Comparison of ENCODE assay signal across 18 cellular contexts in the genomic region with DNA sequence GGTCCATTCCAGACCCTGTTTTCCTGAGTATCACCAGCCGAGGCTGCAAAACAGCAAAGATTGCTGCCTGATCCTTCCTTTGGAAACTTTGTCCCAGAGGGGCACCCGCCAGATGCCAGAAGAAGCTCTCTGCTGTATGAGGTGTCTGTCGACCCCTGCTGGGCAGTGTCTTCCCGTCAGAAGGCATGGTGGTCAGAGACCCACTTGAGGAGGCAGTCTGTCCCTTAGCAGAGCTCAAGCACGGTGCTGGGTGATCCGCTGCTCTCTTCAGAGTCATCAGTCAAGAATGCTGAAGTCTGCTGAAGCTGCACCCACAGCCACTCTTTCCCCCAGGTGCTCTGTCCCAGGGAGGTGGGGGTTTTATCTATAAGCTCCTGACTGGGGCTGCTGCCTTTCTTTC.
DNase-seq lines count a peak whose midpoint lies in the region; ATAC-seq, FAIRE-seq and TF ChIP-seq lines count a peak whose summit lies in the region.
"Had no signal": no experiment of that assay in that cellular context is flagged by ENCODE, and none has a peak within 500 bp of the region (broad histone marks: within the 10 kb centered on the region; RNA-seq: fewer than 3 reads in every experiment).

No MANE protein-coding gene starts in this region.

- CTCF ChIA-PET in HepG2 (lab: Yijun Ruan, JAX; ENCODE audit: low intra/inter-chr PET ratio, low total read pairs), result no interaction called here

- no peak overlapping the region for H3K27ac ChIP-seq in C4-2B
- H3K27ac ChIP-seq in endodermal cell (ENCODE audit: low read depth, low read length), result no peak overlapping the region
- no peak overlapping the region for H3K27ac ChIP-seq in HepG2 (ENCODE audit: extremely low read length, insufficient read depth, low read length)
- H3K27ac ChIP-seq in osteoblast (ENCODE audit: low read depth, low read length), result no peak overlapping the region
- no peak overlapping the region for H3K27ac ChIP-seq in dorsolateral prefrontal cortex
- H3K27ac ChIP-seq: 22Rv1, A549 had no signal

- WGBS in endodermal cell (ENCODE audit: insufficient coverage in 1 of 2, insufficient read length in 1 of 2), 2 experiments, result 83 to 86% methylated on average over 4 to 6 of the region's 6 CpGs
- 3% methylated on average over 2 of the region's 6 CpGs for WGBS in HepG2 (ENCODE audit: low lambda C conversion rate)

- no peak for TF ChIP-seq RAD21 in HepG2 (CRISPR knock-in tag; IDR thresholded peaks at IDR 0.05)

- H3K4me1 Mint-ChIP-seq in endodermal cell, result peaks cover 3% of the 10 kb centered on the region
- H3K4me1 Mint-ChIP-seq: CD14-positive monocyte; CD4-positive, alpha-beta memory T cell had no signal

- H3K4me2 ChIP-seq in HepG2 (ENCODE audit: low read depth, low read length) (no peak overlapping the region), osteoblast (ENCODE audit: insufficient read depth, low read length) (no peak overlapping the region)
- H3K4me2 ChIP-seq: A549 had no signal

- H4K20me1 ChIP-seq in HepG2 (ENCODE audit: insufficient read depth, low read length) (no peaks in the 10 kb centered on the region), osteoblast (ENCODE audit: insufficient read depth, low read length) (no peaks in the 10 kb centered on the region)

- FAIRE-seq in HepG2 (lab: Jason Lieb, UNC), result no peak
- FAIRE-seq: A549, GM12878, H1 had no signal

- intact Hi-C loops in HepG2 (cut with micrococcal nuclease; ENCODE audit: unreplicated experiment) (loop anchor here (2.0 to 5.0 kb wide), 3 partner anchors 321 to 932 kb away; no protein-coding TSS in a partner anchor), dorsolateral prefrontal cortex (cut with DNase I) (no loop called here)

- no peaks in the 10 kb centered on the region for H3K9me3 Mint-ChIP-seq in endodermal cell

- H3K36me3 ChIP-seq in endodermal cell (ENCODE audit: control insufficient read depth, insufficient read depth, low read length) (no peaks in the 10 kb centered on the region), HepG2 (replicated peaks in 1 of 2; ENCODE audit: control insufficient read depth in 1 of 2, insufficient read depth in 2 of 2, low read length in 2 of 2) (no peaks in the 10 kb centered on the region), osteoblast (ENCODE audit: insufficient read depth, low read length) (no peaks in the 10 kb centered on the region)
- H3K36me3 ChIP-seq: HAP-1 had no signal

- no peaks in the 10 kb centered on the region for H3K36me3 Mint-ChIP-seq in endodermal cell (ENCODE audit: low read depth)
- H3K36me3 Mint-ChIP-seq: CD14-positive monocyte; CD4-positive, alpha-beta memory T cell had no signal

- no peaks in the 10 kb centered on the region for H3K27me3 ChIP-seq in endodermal cell (ENCODE audit: control insufficient read depth, insufficient read depth, low read length, poor library complexity, severe bottlenecking)
- no peaks in the 10 kb centered on the region for H3K27me3 ChIP-seq in HepG2 (ENCODE audit: control insufficient read depth in 1 of 2, insufficient read depth in 2 of 2, low read length in 2 of 2)
- no peaks in the 10 kb centered on the region for H3K27me3 ChIP-seq in osteoblast (ENCODE audit: insufficient read depth, low read length)
- H3K27me3 ChIP-seq in dorsolateral prefrontal cortex, result no peaks in the 10 kb centered on the region

- ATAC-seq in HepG2, result no peak
- ATAC-seq: A549, GM12878 had no signal

- no peak overlapping the region for H3K4me3 ChIP-seq in NB4 (ENCODE audit: low read depth, low read length)
- H3K4me3 ChIP-seq in endodermal cell (ENCODE audit: low read length), result no peak overlapping the region
- H3K4me3 ChIP-seq in HepG2 (replicated peaks in 1 of 3; ENCODE audit: insufficient read depth in 1 of 3, low read depth in 2 of 3, low read length in 3 of 3), result no peak overlapping the region
- H3K4me3 ChIP-seq in osteoblast (ENCODE audit: insufficient read depth, low read length), result no peak overlapping the region
- no peak overlapping the region for H3K4me3 ChIP-seq in dorsolateral prefrontal cortex
- H3K4me3 ChIP-seq: A549, GM12878, HAP-1 had no signal

- H3K27me3 Mint-ChIP-seq in endodermal cell (ENCODE audit: insufficient read depth), result no peaks in the 10 kb centered on the region
- H3K27me3 Mint-ChIP-seq: CD4-positive, alpha-beta memory T cell had no signal

- no peak for TF ChIP-seq EP300 in HepG2 (IDR thresholded peaks at IDR 0.05; ENCODE audit: low read depth in 2 of 2, low read length in 2 of 2)
- TF ChIP-seq EP300 in HepG2 (CRISPR knock-in tag; IDR thresholded peaks at IDR 0.05; ENCODE audit: borderline replicate concordance), result no peak

- H3K9ac ChIP-seq in endodermal cell (ENCODE audit: extremely low read depth, low read length, poor library complexity, severe bottlenecking) (no peak overlapping the region), HepG2 (ENCODE audit: insufficient read depth, low read depth, low read length) (no peak overlapping the region)

- H2AFZ ChIP-seq in HepG2 (ENCODE audit: low read length) (no peak overlapping the region), osteoblast (ENCODE audit: low read length) (no peak overlapping the region)

- H3K9me3 ChIP-seq in endodermal cell (ENCODE audit: control insufficient read depth, low read length) (no peaks in the 10 kb centered on the region), HepG2 (ENCODE audit: low read length) (no peaks in the 10 kb centered on the region), osteoblast (ENCODE audit: low read depth, low read length) (no peaks in the 10 kb centered on the region)
- H3K9me3 ChIP-seq: A549, HAP-1 had no signal

- peak; percentile 9; the same call in 1 of the 2 replicates for TF ChIP-seq CTCF in C4-2B (conservative IDR thresholded peaks at IDR 0.05)
- no peak for TF ChIP-seq CTCF in NB4 (IDR thresholded peaks at IDR 0.05; ENCODE audit: low read depth, low read length)
- no peak for TF ChIP-seq CTCF in endodermal cell (conservative IDR thresholded peaks at IDR 0.05)
- peak; percentile 41 for TF ChIP-seq CTCF in HepG2 (CRISPR knock-in tag; IDR thresholded peaks at IDR 0.05)
- no peak for TF ChIP-seq CTCF in osteoblast (IDR thresholded peaks at IDR 0.05; ENCODE audit: extremely low read depth, low read depth, low read length)
- TF ChIP-seq CTCF in dorsolateral prefrontal cortex (IDR thresholded peaks at IDR 0.05 in 54 of 56, conservative IDR thresholded peaks at IDR 0.05 in 2 of 56; ENCODE audit: low read depth in 1 of 56, partially characterized antibody in 56 of 56), result no peak

- DNase-seq in NB4 (ENCODE audit: low read depth) (peak; percentile 1), endodermal cell (peak; percentile 56), HepG2 (ENCODE audit: low spot score) (peak; percentile 2), osteoblast (ENCODE audit: insufficient read length, low spot score, missing footprints) (no peak), dorsolateral prefrontal cortex (no peak), iPS-NIHi11 (ENCODE audit: low spot score) (no peak), DMS79 (lab: John Stamatoyannopoulos, UW) (no peak)
- DNase-seq: AML-193; CD4-positive, alpha-beta memory T cell; DMS153; DMS79 treated with DMSO at 0.1 percent for 48 hours had no signal

- no peaks in the 10 kb centered on the region for H3K4me1 ChIP-seq in endodermal cell (ENCODE audit: control insufficient read depth, insufficient read depth, low read length)
- H3K4me1 ChIP-seq in HepG2 (ENCODE audit: insufficient read depth, low read length), result no peaks in the 10 kb centered on the region
- H3K4me1 ChIP-seq in osteoblast (ENCODE audit: insufficient read depth, low read length), result no peaks in the 10 kb centered on the region
- H3K4me1 ChIP-seq: A549, HAP-1 had no signal

- BruUV-seq in HepG2 (replicated peaks; lab: Mats Ljungman, UMichigan), result no TSS peak

- H3K79me2 ChIP-seq in HepG2 (ENCODE audit: insufficient read depth, low read length) (no peaks in the 10 kb centered on the region), osteoblast (ENCODE audit: insufficient read depth, low read length) (no peaks in the 10 kb centered on the region)

- TF ChIP-seq POLR2A in NB4 (IDR thresholded peaks at IDR 0.05; ENCODE audit: extremely low read depth, insufficient read length), result no peak
- no peak for TF ChIP-seq POLR2A in HepG2 (IDR thresholded peaks at IDR 0.05; ENCODE audit: insufficient read depth in 1 of 2, low read depth in 2 of 2, low read length in 2 of 2)

- no peak overlapping the region for H3K27ac Mint-ChIP-seq in endodermal cell
- H3K27ac Mint-ChIP-seq: CD14-positive monocyte; CD4-positive, alpha-beta memory T cell had no signal

- POLR2A ChIA-PET in HepG2 (lab: Yijun Ruan, JAX), result no interaction called here

- in situ Hi-C loops in HepG2 (cut with HindIII; ENCODE audit: extremely low pct_ligation_motif_present, low pct_unique_long_range_greater_than_20kb), result no loop called here

- no peak overlapping the region for H3K4me3 Mint-ChIP-seq in endodermal cell
- H3K4me3 Mint-ChIP-seq: CD14-positive monocyte; CD4-positive, alpha-beta memory T cell had no signal

TF ChIP-seq in HepG2, 621 proteins besides CTCF, POLR2A, EP300 and RAD21:
- no peak for TF ChIP-seq PRPF4 (IDR thresholded peaks at IDR 0.05; ENCODE audit: low read depth, low read length, poor library complexity, severe bottlenecking)
- TF ChIP-seq, protein P1, sequence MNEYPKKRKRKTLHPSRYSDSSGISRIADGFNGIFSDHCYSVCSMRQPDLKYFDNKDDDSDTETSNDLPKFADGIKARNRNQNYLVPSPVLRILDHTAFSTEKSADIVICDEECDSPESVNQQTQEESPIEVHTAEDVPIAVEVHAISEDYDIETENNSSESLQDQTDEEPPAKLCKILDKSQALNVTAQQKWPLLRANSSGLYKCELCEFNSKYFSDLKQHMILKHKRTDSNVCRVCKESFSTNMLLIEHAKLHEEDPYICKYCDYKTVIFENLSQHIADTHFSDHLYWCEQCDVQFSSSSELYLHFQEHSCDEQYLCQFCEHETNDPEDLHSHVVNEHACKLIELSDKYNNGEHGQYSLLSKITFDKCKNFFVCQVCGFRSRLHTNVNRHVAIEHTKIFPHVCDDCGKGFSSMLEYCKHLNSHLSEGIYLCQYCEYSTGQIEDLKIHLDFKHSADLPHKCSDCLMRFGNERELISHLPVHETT (CRISPR knock-in tag; conservative IDR thresholded peaks at IDR 0.05), result no peak
- TF ChIP-seq STAG1 (CRISPR knock-in tag; IDR thresholded peaks at IDR 0.05), result peak; percentile 45
- no peak for TF ChIP-seq NONO (IDR thresholded peaks at IDR 0.05)
- no peak for TF ChIP-seq NONO (CRISPR knock-in tag; conservative IDR thresholded peaks at IDR 0.05)
- TF ChIP-seq SMYD3 (CRISPR knock-in tag; IDR thresholded peaks at IDR 0.05), result no peak
- no peak for TF ChIP-seq ZFYVE20 (CRISPR knock-in tag; IDR thresholded peaks at IDR 0.05; ENCODE audit: borderline replicate concordance, low read depth)
- no peak for TF ChIP-seq CBX5 (CRISPR knock-in tag; IDR thresholded peaks at IDR 0.05; ENCODE audit: borderline replicate concordance)
- peak; percentile 97 for TF ChIP-seq ZNF576 (CRISPR knock-in tag; IDR thresholded peaks at IDR 0.05)
TF ChIP-seq in HepG2: peak in this region for 2.

Comparison
In these comparisons a context has a peak if more than half of its experiments do, and no peak if none do; other contexts are left out.
1. CTCF ChIP-seq: peak in C4-2B (single experiment) and HepG2 (single experiment); none in NB4 (single experiment), endodermal cell (single experiment), osteoblast (single experiment) and dorsolateral prefrontal cortex (0 of 56).
2. DNase-seq: peak in NB4 (single experiment), endodermal cell (single experiment) and HepG2 (single experiment); none in osteoblast (single experiment), dorsolateral prefrontal cortex (0 of 10), iPS-NIHi11 (single experiment) and DMS79 (single experiment).